20 cellular contexts compared by ENCODE assay signal in genomic region chr22:38841211-38841610, GRCh38. TPM values are rescaled to one million over a fixed set of nuclear protein-coding genes. Genes with fewer than 3 reads are reported as not detected.
DNase-seq lines count a peak whose midpoint lies in the region; TF ChIP-seq lines count a peak whose summit lies in the region.
"Had no signal": no experiment of that assay in that cellular context is flagged by ENCODE, and none has a peak within 500 bp of the region (broad histone marks: within the 10 kb centered on the region; RNA-seq: fewer than 3 reads in every experiment).

No MANE protein-coding gene starts in this region.

- H3K27ac ChIP-seq in angular gyrus (ENCODE audit: low read depth, low read length): peak overlapping the region; percentile 34
- H3K27ac ChIP-seq: GM23248, neutrophil, upper lobe of left lung had no signal

- no peak for TF ChIP-seq RAD21 in Ishikawa (IDR thresholded peaks at IDR 0.05; ENCODE audit: low read depth)

- DNase-seq in NCI-H748 (lab: John Stamatoyannopoulos, UW; ENCODE audit: unreplicated experiment): peak; percentile 11
- no peak for DNase-seq in NCI-H748 treated with DMSO at 0.1 percent for 48 hours (lab: John Stamatoyannopoulos, UW)
- DNase-seq in ureter (ENCODE audit: low spot score): peak; percentile 69
- DNase-seq in stimulated activated CD4-positive, alpha-beta T cell treated with anti-CD3 and anti-CD28 coated beads, Interleukin-12 subunit alpha, Interleukin-12 subunit beta, amount 100 ng/mL, for 4 hours: no peak
- DNase-seq in NCI-H187 (lab: John Stamatoyannopoulos, UW): no peak
- DNase-seq: activated CD4-positive, alpha-beta T cell treated with anti-CD3 and anti-CD28 coated beads for 48 hours; activated naive CD4-positive, alpha-beta T cell treated with anti-CD3 and anti-CD28 coated beads, Interleukin-2, amount 50 U/mL, for 16 hours; anterior cingulate cortex; dermis blood vessel endothelial cell; GM23248; Karpas-422; NCI-H1436; NK-92 treated with Interleukin-12 subunit alpha and Interleukin-12 subunit beta, amount 100 ng/mL, for 24 hours; retina; stimulated activated naive CD8-positive, alpha-beta T cell treated with anti-CD3 and anti-CD28 coated beads, Interleukin-15, amount 100 ng/mL, for 72 hours; T-helper 17 cell; upper lobe of left lung had no signal

- no peak for TF ChIP-seq EP300 in Ishikawa (IDR thresholded peaks at IDR 0.05; ENCODE audit: borderline replicate concordance)

TF ChIP-seq in Ishikawa, 13 proteins besides CTCF, POLR2A, EP300 and RAD21:
- TF ChIP-seq NFIC (IDR thresholded peaks at IDR 0.05) (peak; percentile 49), REST (IDR thresholded peaks at IDR 0.05; ENCODE audit: low read depth) (no peak), FOXM1 (IDR thresholded peaks at IDR 0.05; ENCODE audit: borderline replicate concordance, low read depth) (no peak)

RNA-seq across cellular contexts. Expression of gene NPTXR, which starts 2.6 kb away (rescaled TPM):
- total RNA-seq in ureter: 27.0 TPM

RNA-seq across cellular contexts. Expression of gene CBX6, which starts 30.8 kb away (rescaled TPM):
- total RNA-seq in ureter: 93.8 TPM

RNA-seq across cellular contexts. Expression of gene DNAL4, which starts 47.3 kb away (rescaled TPM):
- total RNA-seq in ureter: 27.3 TPM

Comparison
In these comparisons a context has a peak if more than half of its experiments do, and no peak if none do; other contexts are left out.
1. DNase-seq: peak in NCI-H748 (single experiment) and ureter (single experiment); none in NCI-H748 treated with DMSO at 0.1 percent for 48 hours (single experiment), stimulated activated CD4-positive, alpha-beta T cell treated with anti-CD3 and anti-CD28 coated beads, Interleukin-12 subunit alpha, Interleukin-12 subunit beta, amount 100 ng/mL, for 4 hours (single experiment) and NCI-H187 (0 of 2).